Comparison of ENCODE assay signal across 15 cellular contexts in the genomic region with DNA sequence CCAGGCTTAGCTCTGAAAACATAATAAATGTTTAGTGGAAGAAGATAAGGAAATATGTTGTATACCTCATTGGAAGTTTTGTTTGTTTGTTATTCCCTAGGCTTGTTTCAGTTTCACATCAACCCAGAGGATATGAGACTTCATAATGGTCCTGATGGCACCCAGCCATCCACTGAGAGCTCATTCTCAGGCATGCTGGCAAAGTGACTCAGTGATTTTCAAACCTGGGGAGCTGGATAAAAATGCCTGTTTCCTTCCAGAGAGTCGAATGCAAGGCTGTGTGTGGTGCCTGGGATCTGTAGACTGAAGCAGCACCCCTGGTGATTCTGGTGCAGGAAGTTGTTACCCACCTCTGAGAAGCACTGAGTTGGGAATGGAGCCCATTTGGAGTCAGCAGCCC.
DNase-seq lines count a peak whose midpoint lies in the region; ATAC-seq and TF ChIP-seq lines count a peak whose summit lies in the region.
"Had no signal": no experiment of that assay in that cellular context is flagged by ENCODE, and none has a peak within 500 bp of the region (broad histone marks: within the 10 kb centered on the region; RNA-seq: fewer than 3 reads in every experiment).

No MANE protein-coding gene starts in this region.

- no peak for ATAC-seq in upper lobe of left lung (ENCODE audit: low FRiP score in 2 of 2)
- no peak for ATAC-seq in HG03457 (IDR thresholded peaks at IDR 0.05; ENCODE audit: unreplicated experiment)
- ATAC-seq: sciatic nerve had no signal

- H3K4me1 ChIP-seq in neuronal stem cell (ENCODE audit: control insufficient read depth in 2 of 2, insufficient read depth in 1 of 2, low read depth in 1 of 2, low read length in 2 of 2) (peaks cover 12 to 25% of the 10 kb centered on the region in 2 donors), upper lobe of left lung (peaks cover 0 to 11% (median 6%) of the 10 kb centered on the region in 4 donors)

- no peak overlapping the region for H2BK5ac ChIP-seq in neuronal stem cell (ENCODE audit: low read length)

- H3K4me3 ChIP-seq in neuronal stem cell (ENCODE audit: low read length in 2 of 2) (no peak overlapping the region), upper lobe of left lung (no peak overlapping the region), coronary artery (no peak overlapping the region)
- H3K4me3 ChIP-seq: tibial artery had no signal

- H2AK5ac ChIP-seq in neuronal stem cell (ENCODE audit: low read depth, low read length): no peak overlapping the region

- H3K27me3 ChIP-seq in neuronal stem cell (ENCODE audit: control insufficient read depth in 3 of 3, insufficient read depth in 3 of 3, low read depth in 1 of 3, low read length in 3 of 3): no peaks in the 10 kb centered on the region
- H3K27me3 ChIP-seq in upper lobe of left lung: no peaks in the 10 kb centered on the region
- H3K27me3 ChIP-seq: tibial artery had no signal

- no peak for TF ChIP-seq EP300 in upper lobe of left lung (IDR thresholded peaks at IDR 0.05)

- H3K27ac ChIP-seq in neuronal stem cell (replicated peaks; ENCODE audit: low read length) (no peak overlapping the region), upper lobe of left lung (no peak overlapping the region), coronary artery (no peak overlapping the region)
- H3K27ac ChIP-seq: tibial artery had no signal

- H3K9me3 ChIP-seq in neuronal stem cell (replicated peaks in 1 of 2; ENCODE audit: control insufficient read depth in 2 of 2, insufficient read depth in 1 of 2, low read depth in 1 of 2, low read length in 2 of 2): peaks cover 0 to 6% of the 10 kb centered on the region in 2 donors
- no peaks in the 10 kb centered on the region for H3K9me3 ChIP-seq in upper lobe of left lung
- H3K9me3 ChIP-seq: tibial artery had no signal

- no peak overlapping the region for H3K23ac ChIP-seq in neuronal stem cell (ENCODE audit: low read depth, low read length, poor library complexity)

- no peak for TF ChIP-seq CTCF in upper lobe of left lung (IDR thresholded peaks at IDR 0.05)
- TF ChIP-seq CTCF in coronary artery (IDR thresholded peaks at IDR 0.05): no peak

- no CpG with 5 or more reads among the region's 1 CpG for WGBS in neuronal stem cell (ENCODE audit: extremely low coverage in 2 of 2, insufficient read length in 2 of 2, insufficient replicate concordance in 1 of 2), 2 donors
- WGBS in upper lobe of left lung, 2 donors: 50 to 85% methylated on average over 1 of the region's 1 CpG

- no peak for TF ChIP-seq POLR2A in upper lobe of left lung (IDR thresholded peaks at IDR 0.05)

- no peak overlapping the region for H3K9ac ChIP-seq in neuronal stem cell (ENCODE audit: low read depth, low read length, poor library complexity)

- H3K4me2 ChIP-seq in neuronal stem cell (ENCODE audit: insufficient read depth, low read length, poor library complexity, severe bottlenecking): no peak overlapping the region

- H3K36me3 ChIP-seq in neuronal stem cell (replicated peaks in 1 of 2; ENCODE audit: control insufficient read depth in 2 of 2, insufficient read depth in 2 of 2, low read length in 2 of 2) (no peaks in the 10 kb centered on the region), upper lobe of left lung (no peaks in the 10 kb centered on the region)
- H3K36me3 ChIP-seq: tibial artery had no signal

- no peak overlapping the region for H2AFZ ChIP-seq in neuronal stem cell (ENCODE audit: low read length)

- no peak overlapping the region for H4K91ac ChIP-seq in neuronal stem cell (ENCODE audit: low read depth, low read length, poor library complexity)

- DNase-seq in GM04504 (ENCODE audit: low read depth): peak; percentile 75
- DNase-seq in NCI-H226: peak; percentile 64
- peak; percentile 67 for DNase-seq in dermis blood vessel endothelial cell
- no peak for DNase-seq in neuronal stem cell (ENCODE audit: low spot score)
- no peak for DNase-seq in upper lobe of left lung
- DNase-seq in activated CD8-positive, alpha-beta memory T cell treated with anti-CD3 and anti-CD28 coated beads, Interleukin-2, amount 50 U/mL, for 4 hours: no peak
- DNase-seq in coronary artery (ENCODE audit: low spot score): no peak
- DNase-seq: amygdala, DMS153, KG1, NCI-H2171, T-helper 9 cell, tibial artery had no signal

- H4K8ac ChIP-seq in neuronal stem cell (ENCODE audit: low read depth, low read length): no peak overlapping the region

- no peak overlapping the region for H2BK12ac ChIP-seq in neuronal stem cell (ENCODE audit: low read length)

- no peaks in the 10 kb centered on the region for H3K79me1 ChIP-seq in neuronal stem cell (ENCODE audit: low read depth, low read length)

- H2BK120ac ChIP-seq in neuronal stem cell (ENCODE audit: low read depth, low read length): no peak overlapping the region

- H3K14ac ChIP-seq in neuronal stem cell (ENCODE audit: low read length): no peak overlapping the region

- no peak overlapping the region for H3K4ac ChIP-seq in neuronal stem cell (ENCODE audit: low read length)

- no peak overlapping the region for H2BK15ac ChIP-seq in neuronal stem cell (ENCODE audit: low read length)

- H3K18ac ChIP-seq in neuronal stem cell (ENCODE audit: low read length): peak overlapping the region; percentile 1

Comparison
In these comparisons a context has a peak if more than half of its experiments do, and no peak if none do; other contexts are left out.
1. DNase-seq: peak in GM04504 (single experiment), NCI-H226 (single experiment) and dermis blood vessel endothelial cell (single experiment); none in neuronal stem cell (single experiment), upper lobe of left lung (0 of 2), activated CD8-positive, alpha-beta memory T cell treated with anti-CD3 and anti-CD28 coated beads, Interleukin-2, amount 50 U/mL, for 4 hours (single experiment) and coronary artery (single experiment).